10 cellular contexts compared by ENCODE assay signal in genomic region chr6:116047173-116047933, GRCh38. TPM values are rescaled to one million over a fixed set of nuclear protein-coding genes. Genes with fewer than 3 reads are reported as not detected.
DNase-seq lines count a peak whose midpoint lies in the region; ATAC-seq and TF ChIP-seq lines count a peak whose summit lies in the region.
"Had no signal": no experiment of that assay in that cellular context is flagged by ENCODE, and none has a peak within 500 bp of the region (broad histone marks: within the 10 kb centered on the region; RNA-seq: fewer than 3 reads in every experiment).

No MANE protein-coding gene starts in this region.

- peak; percentile 88 for ATAC-seq in GM21367 (IDR thresholded peaks at IDR 0.05; ENCODE audit: unreplicated experiment)
- ATAC-seq in HG03175 (IDR thresholded peaks at IDR 0.05; ENCODE audit: unreplicated experiment), result peak; percentile 80
- peak; percentile 52 for ATAC-seq in activated B cell treated with CpG ODN at 0.5 μM for 24 hours (ENCODE audit: low read depth)
- ATAC-seq in stimulated activated naive CD8-positive, alpha-beta T cell treated with anti-CD3 and anti-CD28 coated beads, Interleukin-15, Interleukin-2, amounts not matched to agents 100 U/mL and 50 U/mL, for 24 hours, result no peak
- ATAC-seq: Panc1 had no signal

- POLR2A ChIA-PET in activated B cell treated with CpG ODN at 0.5 μM for 24 hours (lab: Charles Lee), result interaction anchor here (1.0 kb wide), 1 partner anchor 28 kb away, joined by 3 read pairs; no protein-coding TSS in a partner anchor

- peak; percentile 15 for DNase-seq in AG08396 (ENCODE audit: low spot score)
- DNase-seq in activated B cell treated with CpG ODN at 0.5 μM for 24 hours, result no peak
- no peak for DNase-seq in NCI-H1092 (lab: John Stamatoyannopoulos, UW)
- no peak for DNase-seq in central memory CD4-positive, alpha-beta T cell
- DNase-seq in putamen (ENCODE audit: low spot score), result no peak
- no peak for DNase-seq in stimulated activated naive CD8-positive, alpha-beta T cell treated with anti-CD3 and anti-CD28 coated beads, Interleukin-15, Interleukin-2, amounts not matched to agents 100 U/mL and 50 U/mL, for 24 hours
- DNase-seq: BE2C had no signal

- H3K4me3 Mint-ChIP-seq in activated B cell treated with CpG ODN at 0.5 μM for 24 hours, result no peak overlapping the region

- H3K27me3 Mint-ChIP-seq in activated B cell treated with CpG ODN at 0.5 μM for 24 hours, result peaks cover 2% of the 10 kb centered on the region

- no peaks in the 10 kb centered on the region for H3K9me3 Mint-ChIP-seq in activated B cell treated with CpG ODN at 0.5 μM for 24 hours

- CTCF ChIA-PET in activated B cell treated with CpG ODN at 0.5 μM for 24 hours (lab: Charles Lee), result interaction anchor here (0.8 to 1.0 kb wide), 2 partner anchors 29 to 49 kb away, joined by 3 read pairs; no protein-coding TSS in a partner anchor

- intact Hi-C loops in activated B cell treated with CpG ODN at 0.5 μM for 24 hours (cut with micrococcal nuclease), result loop anchor here (2.0 kb wide), 1 partner anchor 29 kb away; no protein-coding TSS in a partner anchor

- no peak for TF ChIP-seq CTCF in activated B cell treated with CpG ODN at 0.5 μM for 24 hours (IDR thresholded peaks at IDR 0.05)

- no peak overlapping the region for H3K27ac Mint-ChIP-seq in activated B cell treated with CpG ODN at 0.5 μM for 24 hours

- peaks cover 13% of the 10 kb centered on the region for H3K4me1 Mint-ChIP-seq in activated B cell treated with CpG ODN at 0.5 μM for 24 hours

- no peaks in the 10 kb centered on the region for H3K36me3 Mint-ChIP-seq in activated B cell treated with CpG ODN at 0.5 μM for 24 hours (ENCODE audit: low read depth)

RNA-seq across cellular contexts. Expression of gene FRK, which starts 13.3 kb away (rescaled TPM):
- total RNA-seq in activated B cell treated with CpG ODN at 0.5 μM for 24 hours, result 0.31 and 0.37 TPM in 2 replicates

RNA-seq across cellular contexts. Expression of gene NT5DC1, which starts 53.3 kb away (rescaled TPM):
- 59.9 and 61.6 TPM in 2 replicates for total RNA-seq in activated B cell treated with CpG ODN at 0.5 μM for 24 hours
